In genomic region chr4:27056281-27056680, GRCh38 we compare ENCODE assay signal across 6 cellular contexts.
"Had no signal": no experiment of that assay in that cellular context is flagged by ENCODE, and none has a peak within 500 bp of the region (broad histone marks: within the 10 kb centered on the region; RNA-seq: fewer than 3 reads in every experiment).

No MANE protein-coding gene starts in this region.

- H3K4me3 Mint-ChIP-seq: H9 had no signal

- H3K9ac ChIP-seq: KMS-11 had no signal

- H3K27ac Mint-ChIP-seq: H9 had no signal

- ATAC-seq: K562 had no signal

- H3K4me3 ChIP-seq: K562 had no signal

- DNase-seq: GOT3, H9, HCEC 1CT, IMR-90 had no signal

- H3K4me2 ChIP-seq: KMS-11 had no signal

- H3K27ac ChIP-seq: KMS-11 had no signal

- H3K9me3 Mint-ChIP-seq: H9 had no signal
